In the genomic region with DNA sequence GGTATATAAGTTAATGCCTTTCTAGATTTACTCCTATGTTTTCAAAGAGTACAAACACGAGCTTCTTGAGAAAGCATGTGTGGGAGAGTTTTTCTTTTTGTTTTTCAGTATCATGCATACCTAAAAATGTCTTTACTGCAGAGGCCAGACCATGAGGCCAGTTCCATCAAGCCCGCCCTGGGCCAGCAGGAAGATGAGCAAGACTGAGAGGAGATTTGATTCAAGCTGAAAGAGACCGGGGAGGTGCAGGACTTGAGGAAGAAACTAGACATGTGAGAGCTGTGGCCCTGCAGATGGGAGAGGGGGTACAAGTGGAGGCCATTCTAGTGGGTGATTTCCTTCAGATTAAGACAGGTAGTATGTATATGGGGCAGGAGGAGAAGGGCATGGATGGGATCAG, we compare ENCODE assay signal across 22 cellular contexts.
"Had no signal": no experiment of that assay in that cellular context is flagged by ENCODE, and none has a peak within 500 bp of the region (broad histone marks: within the 10 kb centered on the region; RNA-seq: fewer than 3 reads in every experiment).

No MANE protein-coding gene starts in this region.

- H3K9me3 Mint-ChIP-seq: activated B cell treated with CpG ODN at 0.5 μM for 24 hours; activated T-cell treated with anti-CD3 and anti-CD28 coated beads, Interleukin-2, amount 50 U/mL, for 4 hours; memory B cell; natural killer cell treated with Interleukin-12 subunit alpha and Interleukin-12 subunit beta and Interleukin-15 and Interleukin-18, amount 100 ng/mL, for 72 hours had no signal

- H3K4me1 Mint-ChIP-seq: activated B cell treated with CpG ODN at 0.5 μM for 24 hours, memory B cell had no signal

- H3K36me3 ChIP-seq: heart left ventricle, prostate gland, spleen, upper lobe of left lung had no signal

- H3K27me3 ChIP-seq: heart left ventricle, spleen, upper lobe of left lung had no signal

- H3K4me1 ChIP-seq: prostate gland, spleen had no signal

- H3K4me3 ChIP-seq: heart left ventricle, prostate gland, spleen, upper lobe of left lung had no signal

- H3K36me3 Mint-ChIP-seq: memory B cell; natural killer cell treated with Interleukin-12 subunit alpha and Interleukin-12 subunit beta and Interleukin-15 and Interleukin-18, amount 100 ng/mL, for 72 hours had no signal

- ATAC-seq: activated CD4-positive, alpha-beta T cell treated with anti-CD3 and anti-CD28 coated beads for 36 hours; activated T-cell treated with anti-CD3 and anti-CD28 coated beads, Interleukin-2, amount 50 U/mL, for 4 hours; heart left ventricle; left colon; natural killer cell treated with Interleukin-12 subunit alpha and Interleukin-12 subunit beta and Interleukin-15 and Interleukin-18, amount 100 ng/mL, for 72 hours had no signal

- DNase-seq: activated B cell treated with CpG ODN at 0.5 μM for 24 hours; activated CD4-positive, alpha-beta T cell treated with anti-CD3 and anti-CD28 coated beads for 36 hours; activated CD4-positive, alpha-beta T cell treated with anti-CD3 and anti-CD28 coated beads, Interleukin-2, amount 50 U/mL, for 4 hours; activated CD8-positive, alpha-beta memory T cell treated with anti-CD3 and anti-CD28 coated beads for 24 hours; activated CD8-positive, alpha-beta memory T cell treated with anti-CD3 and anti-CD28 coated beads, Interleukin-2, amount 50 U/mL, for 4 hours; activated effector memory CD4-positive, alpha-beta T cell treated with Interleukin-2 at 50 U/mL for 16 hours; activated naive CD4-positive, alpha-beta T cell treated with anti-CD3 and anti-CD28 coated beads, Interleukin-2, amount 10 ng/mL, durations not matched to agents 7 days and 5 days; activated T-cell treated with anti-CD3 and anti-CD28 coated beads, Interleukin-2, amount 50 U/mL, for 4 hours; amygdala; cortex of kidney; heart left ventricle; islet precursor cell; left colon; spleen; stimulated activated CD4-positive, alpha-beta T cell treated with anti-CD3 and anti-CD28 coated beads, Interleukin-4, amount 100 ng/mL, for 1 hour; stimulated activated naive CD4-positive, alpha-beta T cell; T-helper 9 cell; upper lobe of left lung had no signal

- H3K27ac Mint-ChIP-seq: activated B cell treated with CpG ODN at 0.5 μM for 24 hours; activated naive CD4-positive, alpha-beta T cell treated with anti-CD3 and anti-CD28 coated beads, Interleukin-2, amount 10 ng/mL, durations not matched to agents 7 days and 5 days; memory B cell; natural killer cell treated with Interleukin-12 subunit alpha and Interleukin-12 subunit beta and Interleukin-15 and Interleukin-18, amount 100 ng/mL, for 72 hours had no signal

- H3K4me3 Mint-ChIP-seq: activated B cell treated with CpG ODN at 0.5 μM for 24 hours; activated CD4-positive, alpha-beta T cell treated with anti-CD3 and anti-CD28 coated beads for 36 hours; activated naive CD4-positive, alpha-beta T cell treated with anti-CD3 and anti-CD28 coated beads, Interleukin-2, amount 10 ng/mL, durations not matched to agents 7 days and 5 days; activated T-cell treated with anti-CD3 and anti-CD28 coated beads, Interleukin-2, amount 50 U/mL, for 4 hours; memory B cell; natural killer cell treated with Interleukin-12 subunit alpha and Interleukin-12 subunit beta and Interleukin-15 and Interleukin-18, amount 100 ng/mL, for 72 hours had no signal

- H3K9me3 ChIP-seq: heart left ventricle, prostate gland, spleen, upper lobe of left lung had no signal

- H3K27ac ChIP-seq: epithelial cell of prostate, heart left ventricle, prostate gland, spleen, upper lobe of left lung had no signal

- H3K27me3 Mint-ChIP-seq: activated naive CD4-positive, alpha-beta T cell treated with anti-CD3 and anti-CD28 coated beads, Interleukin-2, amount 10 ng/mL, durations not matched to agents 7 days and 5 days had no signal
